ENCODE assay signal across 27 cellular contexts in the genomic region with DNA sequence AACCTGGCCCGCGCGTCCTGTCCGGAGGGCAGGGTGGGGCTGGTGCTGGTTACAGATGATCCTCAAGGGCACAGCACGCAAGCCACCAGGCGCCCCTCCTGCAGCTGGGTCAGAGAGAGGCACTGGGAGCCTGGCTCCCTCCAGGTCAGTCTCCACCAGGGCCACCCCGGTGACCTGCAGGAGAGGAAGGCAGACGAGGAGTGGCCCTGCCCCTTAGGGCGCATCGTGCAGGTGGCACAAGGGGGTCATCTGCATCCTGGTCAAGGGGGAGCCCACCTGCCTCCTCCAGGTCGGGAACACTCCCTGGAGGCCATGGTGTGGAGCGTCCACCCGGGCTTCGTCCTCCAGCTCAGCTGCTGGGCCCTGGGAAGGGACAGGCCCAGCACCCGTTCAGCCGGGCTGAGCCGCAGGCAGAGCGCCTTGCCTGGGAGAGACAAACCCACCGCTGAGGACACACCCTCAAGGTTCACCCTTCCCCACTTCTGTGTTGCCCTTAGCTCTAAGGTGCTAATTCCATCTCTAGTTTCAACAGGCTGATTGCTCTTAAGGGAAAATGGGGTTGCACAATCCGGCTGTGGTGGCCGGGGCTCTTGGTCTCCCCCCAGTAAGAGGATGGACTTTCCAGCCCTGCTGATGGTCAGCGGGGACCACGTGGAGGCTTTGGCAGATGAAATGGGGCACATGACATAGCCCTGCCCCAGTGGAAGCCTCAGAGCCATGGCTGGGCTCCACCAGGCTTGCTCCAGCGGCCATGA.
DNase-seq lines count a peak whose midpoint lies in the region; ATAC-seq, FAIRE-seq and TF ChIP-seq lines count a peak whose summit lies in the region.
"Had no signal": no experiment of that assay in that cellular context is flagged by ENCODE, and none has a peak within 500 bp of the region (broad histone marks: within the 10 kb centered on the region; RNA-seq: fewer than 3 reads in every experiment).

No MANE protein-coding gene starts in this region.

- H3K4me1 ChIP-seq in right cardiac atrium (ENCODE audit: control insufficient read depth, insufficient read depth, low read length) (peaks cover 6% of the 10 kb centered on the region), SJCRH30 (peaks cover 36% of the 10 kb centered on the region), HepG2 (ENCODE audit: insufficient read depth, low read length) (peaks cover 51% of the 10 kb centered on the region)
- H3K4me1 ChIP-seq: prostate gland had no signal

- in situ Hi-C loops in HepG2 (cut with HindIII; ENCODE audit: extremely low pct_ligation_motif_present, low pct_unique_long_range_greater_than_20kb) (no loop called here), ACHN (cut with HindIII; ENCODE audit: low pct_ligation_motif_present, low pct_unique_long_range_greater_than_20kb, low sequenced_read_pairs) (no loop called here)

- H3K9ac ChIP-seq in HepG2 (ENCODE audit: insufficient read depth, low read depth, low read length), result no peak overlapping the region

- intact Hi-C loops in right cardiac atrium (cut with DNase I), result no loop called here
- intact Hi-C loops in Right ventricle myocardium superior (cut with DNase I), result no loop called here
- intact Hi-C loops in HepG2 (cut with micrococcal nuclease; ENCODE audit: unreplicated experiment), result loop anchor here (2.0 kb wide), 1 partner anchor 71 kb away; no protein-coding TSS in a partner anchor

- TF ChIP-seq CTCF in HepG2 (CRISPR knock-in tag; IDR thresholded peaks at IDR 0.05), result no peak

- POLR2A ChIA-PET in HepG2 (lab: Yijun Ruan, JAX), result no interaction called here

- FAIRE-seq in HepG2 (lab: Jason Lieb, UNC), result no peak

- no TSS peak for BruUV-seq in HepG2 (replicated peaks; lab: Mats Ljungman, UMichigan)

- no peak overlapping the region for H3K27ac ChIP-seq in right cardiac atrium (ENCODE audit: low read length)
- peak overlapping the region; percentile 96 for H3K27ac ChIP-seq in SJCRH30
- H3K27ac ChIP-seq in HepG2 (ENCODE audit: extremely low read length, insufficient read depth, low read length), result no peak overlapping the region
- H3K27ac ChIP-seq: thyroid gland had no signal

- DNase-seq in right cardiac atrium (peak; percentile 16 to 58 (median 48)), Right ventricle myocardium superior (no peak), SJCRH30 (no peak), HepG2 (ENCODE audit: low spot score) (no peak), UCSD-AML1 (lab: John Stamatoyannopoulos, UW; ENCODE audit: unreplicated experiment) (no peak), ACHN (no peak)
- DNase-seq: activated CD4-positive, CD25-positive, alpha-beta regulatory T cell; activated T-cell treated with anti-CD3 and anti-CD28 coated beads, Interleukin-2, amount 50 U/mL, for 1 hour; brain microvascular endothelial cell; Calu3; DMS79 treated with DMSO at 0.1 percent for 48 hours; effector CD4-positive, alpha-beta T cell; HCEC 1CT; hypothalamus; Kasumi-1; mesenchymal stem cell; NCI-H1092; NCI-H187; NCI-H2171 treated with DMSO at 0.1 percent for 48 hours; NCI-H524 treated with DMSO at 0.1 percent for 48 hours; nucleus accumbens; SHP77 treated with DMSO at 0.1 percent for 48 hours; stomach; thyroid gland had no signal

- no peak overlapping the region for H2AFZ ChIP-seq in HepG2 (ENCODE audit: low read length)

- no peak for TF ChIP-seq EP300 in HepG2 (IDR thresholded peaks at IDR 0.05; ENCODE audit: low read depth in 2 of 2, low read length in 2 of 2)
- no peak for TF ChIP-seq EP300 in HepG2 (CRISPR knock-in tag; IDR thresholded peaks at IDR 0.05; ENCODE audit: borderline replicate concordance)

- no peaks in the 10 kb centered on the region for H3K36me3 ChIP-seq in SJCRH30
- H3K36me3 ChIP-seq in HepG2 (replicated peaks in 1 of 2; ENCODE audit: control insufficient read depth in 1 of 2, insufficient read depth in 2 of 2, low read length in 2 of 2), result no peaks in the 10 kb centered on the region
- H3K36me3 ChIP-seq: brain microvascular endothelial cell, prostate gland, stomach, thyroid gland had no signal

- H3K4me3 ChIP-seq in right cardiac atrium (ENCODE audit: low read length), result no peak overlapping the region
- H3K4me3 ChIP-seq in SJCRH30, result no peak overlapping the region
- no peak overlapping the region for H3K4me3 ChIP-seq in HepG2 (replicated peaks in 1 of 3; ENCODE audit: insufficient read depth in 1 of 3, low read depth in 2 of 3, low read length in 3 of 3)
- H3K4me3 ChIP-seq: prostate gland, stomach, thyroid gland had no signal

- no peaks in the 10 kb centered on the region for H4K20me1 ChIP-seq in HepG2 (ENCODE audit: insufficient read depth, low read length)

- TF ChIP-seq POLR2A in HepG2 (IDR thresholded peaks at IDR 0.05; ENCODE audit: insufficient read depth in 1 of 2, low read depth in 2 of 2, low read length in 2 of 2), result no peak

- H3K27me3 ChIP-seq in right cardiac atrium (ENCODE audit: control insufficient read depth, insufficient read depth) (no peaks in the 10 kb centered on the region), SJCRH30 (no peaks in the 10 kb centered on the region), HepG2 (ENCODE audit: control insufficient read depth in 1 of 2, insufficient read depth in 2 of 2, low read length in 2 of 2) (peaks cover 9 to 69% of the 10 kb centered on the region in 2 experiments; a peak in 3 of 5 replicates)
- H3K27me3 ChIP-seq: brain microvascular endothelial cell, thyroid gland had no signal

- CTCF ChIA-PET in HepG2 (lab: Yijun Ruan, JAX; ENCODE audit: low intra/inter-chr PET ratio, low total read pairs), result no interaction called here

- H3K4me2 ChIP-seq in HepG2 (ENCODE audit: low read depth, low read length), result no peak overlapping the region

- H3K9me3 ChIP-seq in right cardiac atrium (ENCODE audit: control insufficient read depth, low read length), result no peaks in the 10 kb centered on the region
- no peaks in the 10 kb centered on the region for H3K9me3 ChIP-seq in SJCRH30 (replicated peaks)
- H3K9me3 ChIP-seq in HepG2 (ENCODE audit: low read length), result no peaks in the 10 kb centered on the region
- H3K9me3 ChIP-seq: prostate gland, stomach, thyroid gland had no signal

- H3K79me2 ChIP-seq in HepG2 (ENCODE audit: insufficient read depth, low read length), result no peaks in the 10 kb centered on the region

- TF ChIP-seq RAD21 in HepG2 (CRISPR knock-in tag; IDR thresholded peaks at IDR 0.05), result no peak

- WGBS in right cardiac atrium, result 91% methylated on average over 24 of the region's 24 CpGs
- 45% methylated on average over 8 of the region's 24 CpGs for WGBS in HepG2 (ENCODE audit: low lambda C conversion rate)

- ATAC-seq in right cardiac atrium (no peak), Right ventricle myocardium superior (ENCODE audit: poor library complexity) (no peak), HepG2 (peak; percentile 10; the same call in 2 of the 3 replicates), GM18909 (IDR thresholded peaks at IDR 0.05; ENCODE audit: poor library complexity, unreplicated experiment) (no peak), HG03045 (IDR thresholded peaks at IDR 0.05; ENCODE audit: unreplicated experiment) (no peak)

TF ChIP-seq in HepG2, 621 proteins besides CTCF, POLR2A, EP300 and RAD21 (continues in another document):
- no peak for TF ChIP-seq ASH2L (IDR thresholded peaks at IDR 0.05; ENCODE audit: insufficient read length, low read depth, low read length)
- TF ChIP-seq RELA (CRISPR knock-in tag; IDR thresholded peaks at IDR 0.05), result no peak
- TF ChIP-seq ZNF713 (CRISPR knock-in tag; IDR thresholded peaks at IDR 0.05), result no peak
- TF ChIP-seq, protein P1, sequence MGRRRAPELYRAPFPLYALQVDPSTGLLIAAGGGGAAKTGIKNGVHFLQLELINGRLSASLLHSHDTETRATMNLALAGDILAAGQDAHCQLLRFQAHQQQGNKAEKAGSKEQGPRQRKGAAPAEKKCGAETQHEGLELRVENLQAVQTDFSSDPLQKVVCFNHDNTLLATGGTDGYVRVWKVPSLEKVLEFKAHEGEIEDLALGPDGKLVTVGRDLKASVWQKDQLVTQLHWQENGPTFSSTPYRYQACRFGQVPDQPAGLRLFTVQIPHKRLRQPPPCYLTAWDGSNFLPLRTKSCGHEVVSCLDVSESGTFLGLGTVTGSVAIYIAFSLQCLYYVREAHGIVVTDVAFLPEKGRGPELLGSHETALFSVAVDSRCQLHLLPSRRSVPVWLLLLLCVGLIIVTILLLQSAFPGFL (CRISPR knock-in tag; IDR thresholded peaks at IDR 0.05), result no peak
- no peak for TF ChIP-seq ARNT2 (CRISPR knock-in tag; IDR thresholded peaks at IDR 0.05; ENCODE audit: low read depth)
- no peak for TF ChIP-seq MIER3 (CRISPR knock-in tag; IDR thresholded peaks at IDR 0.05; ENCODE audit: borderline replicate concordance)
- TF ChIP-seq HDAC1 (CRISPR knock-in tag; IDR thresholded peaks at IDR 0.05), result no peak
- TF ChIP-seq, protein P2, sequence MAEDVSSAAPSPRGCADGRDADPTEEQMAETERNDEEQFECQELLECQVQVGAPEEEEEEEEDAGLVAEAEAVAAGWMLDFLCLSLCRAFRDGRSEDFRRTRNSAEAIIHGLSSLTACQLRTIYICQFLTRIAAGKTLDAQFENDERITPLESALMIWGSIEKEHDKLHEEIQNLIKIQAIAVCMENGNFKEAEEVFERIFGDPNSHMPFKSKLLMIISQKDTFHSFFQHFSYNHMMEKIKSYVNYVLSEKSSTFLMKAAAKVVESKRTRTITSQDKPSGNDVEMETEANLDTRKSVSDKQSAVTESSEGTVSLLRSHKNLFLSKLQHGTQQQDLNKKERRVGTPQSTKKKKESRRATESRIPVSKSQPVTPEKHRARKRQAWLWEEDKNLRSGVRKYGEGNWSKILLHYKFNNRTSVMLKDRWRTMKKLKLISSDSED (CRISPR knock-in tag; IDR thresholded peaks at IDR 0.05), result no peak
- no peak for TF ChIP-seq ZNF562 (CRISPR knock-in tag; IDR thresholded peaks at IDR 0.05; ENCODE audit: borderline replicate concordance)
- no peak for TF ChIP-seq ZNF446 (CRISPR knock-in tag; IDR thresholded peaks at IDR 0.05)
- no peak for TF ChIP-seq THAP11 (CRISPR knock-in tag; IDR thresholded peaks at IDR 0.05)
- TF ChIP-seq, protein P3, sequence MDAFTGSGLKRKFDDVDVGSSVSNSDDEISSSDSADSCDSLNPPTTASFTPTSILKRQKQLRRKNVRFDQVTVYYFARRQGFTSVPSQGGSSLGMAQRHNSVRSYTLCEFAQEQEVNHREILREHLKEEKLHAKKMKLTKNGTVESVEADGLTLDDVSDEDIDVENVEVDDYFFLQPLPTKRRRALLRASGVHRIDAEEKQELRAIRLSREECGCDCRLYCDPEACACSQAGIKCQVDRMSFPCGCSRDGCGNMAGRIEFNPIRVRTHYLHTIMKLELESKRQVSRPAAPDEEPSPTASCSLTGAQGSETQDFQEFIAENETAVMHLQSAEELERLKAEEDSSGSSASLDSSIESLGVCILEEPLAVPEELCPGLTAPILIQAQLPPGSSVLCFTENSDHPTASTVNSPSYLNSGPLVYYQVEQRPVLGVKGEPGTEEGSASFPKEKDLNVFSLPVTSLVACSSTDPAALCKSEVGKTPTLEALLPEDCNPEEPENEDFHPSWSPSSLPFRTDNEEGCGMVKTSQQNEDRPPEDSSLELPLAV (CRISPR knock-in tag; conservative IDR thresholded peaks at IDR 0.05; ENCODE audit: low read depth), result no peak
- TF ChIP-seq TCF7 (IDR thresholded peaks at IDR 0.05; ENCODE audit: low read depth), result no peak
- no peak for TF ChIP-seq ZFP36L2 (CRISPR knock-in tag; IDR thresholded peaks at IDR 0.05)
- TF ChIP-seq MYC (CRISPR knock-in tag; IDR thresholded peaks at IDR 0.05; ENCODE audit: borderline replicate concordance), result 0 out of 2 replicates have a peak, but pooled peaks have one; percentile 9

Comparison
In these comparisons a context has a peak if more than half of its experiments do, and no peak if none do; other contexts are left out.
1. DNase-seq: peak in right cardiac atrium (3 of 3); none in Right ventricle myocardium superior (single experiment), SJCRH30 (0 of 2), HepG2 (single experiment), UCSD-AML1 (single experiment) and ACHN (single experiment).